In genomic region chr7:2032876-2033407, GRCh38 we compare ENCODE assay signal across 1 cellular context.
TF ChIP-seq lines count a peak whose summit lies in the region.

No MANE protein-coding gene starts in this region.

TF ChIP-seq in HepG2, 621 proteins besides CTCF, POLR2A, EP300 and RAD21 (continued from another document):
- TF ChIP-seq TFDP2 (CRISPR knock-in tag; IDR thresholded peaks at IDR 0.05), result no peak
